Comparison of ENCODE assay signal across 24 cellular contexts in the genomic region with DNA sequence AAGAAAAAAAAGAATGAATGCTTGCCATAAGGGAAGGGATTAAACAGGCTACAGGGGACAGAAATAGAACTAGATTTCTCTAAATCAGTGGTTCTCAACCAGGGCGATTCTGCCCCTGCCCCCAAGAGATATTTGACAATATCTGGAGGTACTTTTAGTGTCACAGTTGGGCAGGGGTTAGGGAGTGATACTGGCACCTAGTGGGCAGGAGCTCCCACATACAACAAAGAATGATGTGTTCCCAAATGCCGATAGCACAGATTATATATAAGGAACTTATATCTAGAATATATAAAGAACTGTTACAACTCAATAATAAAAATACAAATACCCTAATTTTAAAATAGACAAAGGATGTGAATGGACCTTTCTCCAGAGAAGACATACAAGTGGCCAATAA. TPM values are rescaled to one million over a fixed set of nuclear protein-coding genes. Genes with fewer than 3 reads are reported as not detected.
DNase-seq lines count a peak whose midpoint lies in the region; ATAC-seq and TF ChIP-seq lines count a peak whose summit lies in the region.
"Had no signal": no experiment of that assay in that cellular context is flagged by ENCODE, and none has a peak within 500 bp of the region (broad histone marks: within the 10 kb centered on the region; RNA-seq: fewer than 3 reads in every experiment).

No MANE protein-coding gene starts in this region.

- H3K9ac ChIP-seq in neural progenitor cell, result no peak overlapping the region
- H3K9ac ChIP-seq: GM23248 had no signal

- no peaks in the 10 kb centered on the region for H4K20me1 ChIP-seq in neural progenitor cell (ENCODE audit: low read depth)

- no peaks in the 10 kb centered on the region for H3K27me3 ChIP-seq in GM06990 (replicated peaks; ENCODE audit: control insufficient read depth, insufficient read depth, low read length)
- H3K27me3 ChIP-seq in neural progenitor cell, result no peaks in the 10 kb centered on the region
- H3K27me3 ChIP-seq: body of pancreas, colonic mucosa, neutrophil had no signal

- no peaks in the 10 kb centered on the region for H3K27me3 Mint-ChIP-seq in chondrocyte (ENCODE audit: low read depth)
- peaks cover 2% of the 10 kb centered on the region for H3K27me3 Mint-ChIP-seq in neural progenitor cell (ENCODE audit: insufficient read depth, low read depth)
- H3K27me3 Mint-ChIP-seq: activated naive CD8-positive, alpha-beta T cell; B cell; stimulated activated naive CD8-positive, alpha-beta T cell treated with anti-CD3 and anti-CD28 coated beads, Interleukin-15, amount 100 ng/mL, for 72 hours had no signal

- TF ChIP-seq CTCF in GM06990 (IDR thresholded peaks at IDR 0.05; ENCODE audit: insufficient read depth, low read length, poor library complexity, severe bottlenecking) (peak; percentile 19), chondrocyte (IDR thresholded peaks at IDR 0.05) (no peak), neural progenitor cell (IDR thresholded peaks at IDR 0.05) (peak; percentile 31)

- DNase-seq in GM06990 (ENCODE audit: extremely low read depth, insufficient read length) (no peak), NCI-H69 (lab: John Stamatoyannopoulos, UW) (peak; percentile 4), chondrocyte (ENCODE audit: low spot score) (no peak), neural progenitor cell (ENCODE audit: low spot score) (no peak), NCI-H1105 (lab: John Stamatoyannopoulos, UW) (no peak)
- DNase-seq: body of pancreas; colonic mucosa; hippocampal formation; islet precursor cell; Kasumi-1; lower lobe of right lung; NCI-H1092; NCI-H2029 treated with DMSO at 0.1 percent for 48 hours; small intestine; stimulated activated CD4-positive, alpha-beta T cell treated with anti-CD3 and anti-CD28 coated beads, Interleukin-2, amount 100 ng/mL, for 48 hours; stimulated activated naive CD8-positive, alpha-beta T cell treated with anti-CD3 and anti-CD28 coated beads, Interleukin-15, amount 100 ng/mL, for 72 hours had no signal

- H3K4me1 Mint-ChIP-seq in chondrocyte (ENCODE audit: low read depth) (peaks cover 39% of the 10 kb centered on the region), neural progenitor cell (peaks cover 15% of the 10 kb centered on the region)
- H3K4me1 Mint-ChIP-seq: B cell; stimulated activated naive CD8-positive, alpha-beta T cell treated with anti-CD3 and anti-CD28 coated beads, Interleukin-15, amount 100 ng/mL, for 72 hours had no signal

- no peak overlapping the region for H3K27ac ChIP-seq in neural progenitor cell
- H3K27ac ChIP-seq: body of pancreas, colonic mucosa, GM23248, lower lobe of right lung, neutrophil, tibial nerve had no signal

- H3K79me2 ChIP-seq in neural progenitor cell (ENCODE audit: low read depth), result no peaks in the 10 kb centered on the region

- no peak for ATAC-seq in GM18858 (IDR thresholded peaks at IDR 0.05; ENCODE audit: unreplicated experiment)
- ATAC-seq in GM19397 (IDR thresholded peaks at IDR 0.05; ENCODE audit: unreplicated experiment), result no peak
- ATAC-seq: body of pancreas; lower lobe of right lung; stimulated activated naive CD8-positive, alpha-beta T cell treated with anti-CD3 and anti-CD28 coated beads, Interleukin-15, amount 100 ng/mL, for 72 hours had no signal

- H3K4me3 Mint-ChIP-seq in chondrocyte (ENCODE audit: unreplicated experiment) (no peak overlapping the region), neural progenitor cell (no peak overlapping the region)
- H3K4me3 Mint-ChIP-seq: activated naive CD8-positive, alpha-beta T cell; B cell; stimulated activated naive CD8-positive, alpha-beta T cell treated with anti-CD3 and anti-CD28 coated beads, Interleukin-15, amount 100 ng/mL, for 72 hours had no signal

- H3K4me1 ChIP-seq in neural progenitor cell, result no peaks in the 10 kb centered on the region
- H3K4me1 ChIP-seq: body of pancreas, colonic mucosa, lower lobe of right lung, tibial nerve had no signal

- H2AFZ ChIP-seq in neural progenitor cell (replicated peaks), result no peak overlapping the region
- H2AFZ ChIP-seq: GM23248 had no signal

- H3K36me3 ChIP-seq in GM06990 (ENCODE audit: control insufficient read depth, insufficient read depth, low read length) (no peaks in the 10 kb centered on the region; the same call in none of the 2 replicates), neural progenitor cell (peaks cover 10% of the 10 kb centered on the region)
- H3K36me3 ChIP-seq: colonic mucosa, neutrophil had no signal

- H3K9me3 Mint-ChIP-seq in chondrocyte (ENCODE audit: low read depth), result no peaks in the 10 kb centered on the region
- no peaks in the 10 kb centered on the region for H3K9me3 Mint-ChIP-seq in neural progenitor cell
- H3K9me3 Mint-ChIP-seq: stimulated activated naive CD8-positive, alpha-beta T cell treated with anti-CD3 and anti-CD28 coated beads, Interleukin-15, amount 100 ng/mL, for 72 hours had no signal

- no peak overlapping the region for H3K4me3 ChIP-seq in GM06990 (replicated peaks; ENCODE audit: low read depth, low read length)
- no peak overlapping the region for H3K4me3 ChIP-seq in neural progenitor cell
- H3K4me3 ChIP-seq: body of pancreas, colonic mucosa, GM23248, lower lobe of right lung, tibial nerve had no signal

- no peaks in the 10 kb centered on the region for H3K9me3 ChIP-seq in neural progenitor cell (ENCODE audit: low read depth)
- H3K9me3 ChIP-seq: body of pancreas, colonic mucosa, lower lobe of right lung, neutrophil, tibial nerve had no signal

- peak overlapping the region; percentile 78 for H3K27ac Mint-ChIP-seq in chondrocyte (ENCODE audit: unreplicated experiment)
- H3K27ac Mint-ChIP-seq in neural progenitor cell, result no peak overlapping the region
- H3K27ac Mint-ChIP-seq: activated naive CD8-positive, alpha-beta T cell; B cell had no signal

- H3F3A ChIP-seq in neural progenitor cell (ENCODE audit: low read depth), result peaks cover 7% of the 10 kb centered on the region

- no peak overlapping the region for H3K4me2 ChIP-seq in neural progenitor cell

- H3K36me3 Mint-ChIP-seq in chondrocyte (ENCODE audit: low read depth) (peaks cover 7% of the 10 kb centered on the region), neural progenitor cell (peaks cover 46% of the 10 kb centered on the region)

RNA-seq across cellular contexts. Expression of gene S100G, which starts 14.7 kb away (rescaled TPM):
- total RNA-seq in chondrocyte (not detected in 3 replicates), neural progenitor cell (ENCODE audit: low replicate concordance) (not detected in 2 replicates)
- total RNA-seq: B cell, body of pancreas, colonic mucosa, GM23248, lower lobe of right lung, NCI-H460, tibial nerve had no signal

RNA-seq across cellular contexts. Expression of gene CTPS2, which starts 47.8 kb away (rescaled TPM):
- total RNA-seq in chondrocyte, result 25.3 to 29.7 TPM (median 26.1 TPM) in 3 replicates
- 100 and 116 TPM in 2 replicates for total RNA-seq in neural progenitor cell (ENCODE audit: low replicate concordance)

RNA-seq across cellular contexts. Expression of gene SYAP1, which starts 54.8 kb away (rescaled TPM):
- total RNA-seq in chondrocyte (52.8 to 53.4 TPM (median 53.3 TPM) in 3 replicates), neural progenitor cell (ENCODE audit: low replicate concordance) (23.5 and 39.7 TPM in 2 replicates)
